1 cellular context compared by ENCODE assay signal in the genomic region with DNA sequence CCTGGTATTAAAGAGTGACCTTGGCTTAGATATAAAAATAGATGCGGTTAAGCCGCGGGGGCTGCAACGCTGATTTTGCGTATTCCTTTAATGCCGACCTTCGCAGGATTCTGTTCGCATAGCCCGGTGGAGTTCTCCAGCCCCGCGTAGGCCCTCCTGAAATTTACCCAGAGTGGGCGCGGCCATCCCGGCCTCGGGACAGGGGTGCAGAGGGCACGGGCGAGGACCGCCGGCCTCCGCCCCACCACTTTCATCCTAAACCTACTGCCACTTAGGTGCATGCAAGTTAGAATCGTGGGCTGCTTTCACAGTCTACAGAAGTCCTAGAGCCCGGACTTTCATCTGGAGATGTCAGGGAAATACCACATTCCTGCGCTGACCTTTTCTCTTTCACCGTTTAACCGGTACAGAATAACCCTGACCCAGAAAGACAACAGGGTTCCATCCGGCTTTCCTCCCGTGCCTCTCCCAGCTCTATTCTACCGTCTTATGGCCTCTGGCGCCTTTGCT.
TF ChIP-seq lines count a peak whose summit lies in the region.

No MANE protein-coding gene starts in this region.

TF ChIP-seq in HepG2, 621 proteins besides CTCF, POLR2A, EP300 and RAD21 (continued from another document and continues in another):
- TF ChIP-seq, protein P1, sequence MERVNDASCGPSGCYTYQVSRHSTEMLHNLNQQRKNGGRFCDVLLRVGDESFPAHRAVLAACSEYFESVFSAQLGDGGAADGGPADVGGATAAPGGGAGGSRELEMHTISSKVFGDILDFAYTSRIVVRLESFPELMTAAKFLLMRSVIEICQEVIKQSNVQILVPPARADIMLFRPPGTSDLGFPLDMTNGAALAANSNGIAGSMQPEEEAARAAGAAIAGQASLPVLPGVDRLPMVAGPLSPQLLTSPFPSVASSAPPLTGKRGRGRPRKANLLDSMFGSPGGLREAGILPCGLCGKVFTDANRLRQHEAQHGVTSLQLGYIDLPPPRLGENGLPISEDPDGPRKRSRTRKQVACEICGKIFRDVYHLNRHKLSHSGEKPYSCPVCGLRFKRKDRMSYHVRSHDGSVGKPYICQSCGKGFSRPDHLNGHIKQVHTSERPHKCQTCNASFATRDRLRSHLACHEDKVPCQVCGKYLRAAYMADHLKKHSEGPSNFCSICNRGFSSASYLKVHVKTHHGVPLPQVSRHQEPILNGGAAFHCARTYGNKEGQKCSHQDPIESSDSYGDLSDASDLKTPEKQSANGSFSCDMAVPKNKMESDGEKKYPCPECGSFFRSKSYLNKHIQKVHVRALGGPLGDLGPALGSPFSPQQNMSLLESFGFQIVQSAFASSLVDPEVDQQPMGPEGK (CRISPR knock-in tag; IDR thresholded peaks at IDR 0.05), result no peak; the same call in 1 of the 2 replicates
- TF ChIP-seq, protein P2, sequence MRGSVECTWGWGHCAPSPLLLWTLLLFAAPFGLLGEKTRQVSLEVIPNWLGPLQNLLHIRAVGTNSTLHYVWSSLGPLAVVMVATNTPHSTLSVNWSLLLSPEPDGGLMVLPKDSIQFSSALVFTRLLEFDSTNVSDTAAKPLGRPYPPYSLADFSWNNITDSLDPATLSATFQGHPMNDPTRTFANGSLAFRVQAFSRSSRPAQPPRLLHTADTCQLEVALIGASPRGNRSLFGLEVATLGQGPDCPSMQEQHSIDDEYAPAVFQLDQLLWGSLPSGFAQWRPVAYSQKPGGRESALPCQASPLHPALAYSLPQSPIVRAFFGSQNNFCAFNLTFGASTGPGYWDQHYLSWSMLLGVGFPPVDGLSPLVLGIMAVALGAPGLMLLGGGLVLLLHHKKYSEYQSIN (CRISPR knock-in tag; IDR thresholded peaks at IDR 0.05; ENCODE audit: borderline replicate concordance), result no peak
- TF ChIP-seq NCOA2 (CRISPR knock-in tag; IDR thresholded peaks at IDR 0.05) (peak; percentile 84), SMC3 (IDR thresholded peaks at IDR 0.05; ENCODE audit: low read length) (no peak), MAF1 (CRISPR knock-in tag; IDR thresholded peaks at IDR 0.05; ENCODE audit: borderline replicate concordance) (no peak), ZSCAN21 (CRISPR knock-in tag; IDR thresholded peaks at IDR 0.05; ENCODE audit: borderline replicate concordance) (no peak), ATF7-NPFF (CRISPR knock-in tag; IDR thresholded peaks at IDR 0.05; ENCODE audit: low read depth) (no peak), ZNF570 (CRISPR knock-in tag; IDR thresholded peaks at IDR 0.05; ENCODE audit: borderline replicate concordance) (no peak), SIN3A (IDR thresholded peaks at IDR 0.05; ENCODE audit: borderline replicate concordance, low read depth, low read length) (0 out of 2 replicates have a peak, but pooled peaks have one; percentile 42)
- TF ChIP-seq, protein P3, sequence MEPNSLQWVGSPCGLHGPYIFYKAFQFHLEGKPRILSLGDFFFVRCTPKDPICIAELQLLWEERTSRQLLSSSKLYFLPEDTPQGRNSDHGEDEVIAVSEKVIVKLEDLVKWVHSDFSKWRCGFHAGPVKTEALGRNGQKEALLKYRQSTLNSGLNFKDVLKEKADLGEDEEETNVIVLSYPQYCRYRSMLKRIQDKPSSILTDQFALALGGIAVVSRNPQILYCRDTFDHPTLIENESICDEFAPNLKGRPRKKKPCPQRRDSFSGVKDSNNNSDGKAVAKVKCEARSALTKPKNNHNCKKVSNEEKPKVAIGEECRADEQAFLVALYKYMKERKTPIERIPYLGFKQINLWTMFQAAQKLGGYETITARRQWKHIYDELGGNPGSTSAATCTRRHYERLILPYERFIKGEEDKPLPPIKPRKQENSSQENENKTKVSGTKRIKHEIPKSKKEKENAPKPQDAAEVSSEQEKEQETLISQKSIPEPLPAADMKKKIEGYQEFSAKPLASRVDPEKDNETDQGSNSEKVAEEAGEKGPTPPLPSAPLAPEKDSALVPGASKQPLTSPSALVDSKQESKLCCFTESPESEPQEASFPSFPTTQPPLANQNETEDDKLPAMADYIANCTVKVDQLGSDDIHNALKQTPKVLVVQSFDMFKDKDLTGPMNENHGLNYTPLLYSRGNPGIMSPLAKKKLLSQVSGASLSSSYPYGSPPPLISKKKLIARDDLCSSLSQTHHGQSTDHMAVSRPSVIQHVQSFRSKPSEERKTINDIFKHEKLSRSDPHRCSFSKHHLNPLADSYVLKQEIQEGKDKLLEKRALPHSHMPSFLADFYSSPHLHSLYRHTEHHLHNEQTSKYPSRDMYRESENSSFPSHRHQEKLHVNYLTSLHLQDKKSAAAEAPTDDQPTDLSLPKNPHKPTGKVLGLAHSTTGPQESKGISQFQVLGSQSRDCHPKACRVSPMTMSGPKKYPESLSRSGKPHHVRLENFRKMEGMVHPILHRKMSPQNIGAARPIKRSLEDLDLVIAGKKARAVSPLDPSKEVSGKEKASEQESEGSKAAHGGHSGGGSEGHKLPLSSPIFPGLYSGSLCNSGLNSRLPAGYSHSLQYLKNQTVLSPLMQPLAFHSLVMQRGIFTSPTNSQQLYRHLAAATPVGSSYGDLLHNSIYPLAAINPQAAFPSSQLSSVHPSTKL (CRISPR knock-in tag; IDR thresholded peaks at IDR 0.05), result peak; percentile 90
- TF ChIP-seq, protein P4, sequence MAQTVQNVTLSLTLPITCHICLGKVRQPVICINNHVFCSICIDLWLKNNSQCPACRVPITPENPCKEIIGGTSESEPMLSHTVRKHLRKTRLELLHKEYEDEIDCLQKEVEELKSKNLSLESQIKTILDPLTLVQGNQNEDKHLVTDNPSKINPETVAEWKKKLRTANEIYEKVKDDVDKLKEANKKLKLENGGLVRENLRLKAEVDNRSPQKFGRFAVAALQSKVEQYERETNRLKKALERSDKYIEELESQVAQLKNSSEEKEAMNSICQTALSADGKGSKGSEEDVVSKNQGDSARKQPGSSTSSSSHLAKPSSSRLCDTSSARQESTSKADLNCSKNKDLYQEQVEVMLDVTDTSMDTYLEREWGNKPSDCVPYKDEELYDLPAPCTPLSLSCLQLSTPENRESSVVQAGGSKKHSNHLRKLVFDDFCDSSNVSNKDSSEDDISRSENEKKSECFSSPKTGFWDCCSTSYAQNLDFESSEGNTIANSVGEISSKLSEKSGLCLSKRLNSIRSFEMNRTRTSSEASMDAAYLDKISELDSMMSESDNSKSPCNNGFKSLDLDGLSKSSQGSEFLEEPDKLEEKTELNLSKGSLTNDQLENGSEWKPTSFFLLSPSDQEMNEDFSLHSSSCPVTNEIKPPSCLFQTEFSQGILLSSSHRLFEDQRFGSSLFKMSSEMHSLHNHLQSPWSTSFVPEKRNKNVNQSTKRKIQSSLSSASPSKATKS (CRISPR knock-in tag; IDR thresholded peaks at IDR 0.05), result no peak
- TF ChIP-seq, protein P5, sequence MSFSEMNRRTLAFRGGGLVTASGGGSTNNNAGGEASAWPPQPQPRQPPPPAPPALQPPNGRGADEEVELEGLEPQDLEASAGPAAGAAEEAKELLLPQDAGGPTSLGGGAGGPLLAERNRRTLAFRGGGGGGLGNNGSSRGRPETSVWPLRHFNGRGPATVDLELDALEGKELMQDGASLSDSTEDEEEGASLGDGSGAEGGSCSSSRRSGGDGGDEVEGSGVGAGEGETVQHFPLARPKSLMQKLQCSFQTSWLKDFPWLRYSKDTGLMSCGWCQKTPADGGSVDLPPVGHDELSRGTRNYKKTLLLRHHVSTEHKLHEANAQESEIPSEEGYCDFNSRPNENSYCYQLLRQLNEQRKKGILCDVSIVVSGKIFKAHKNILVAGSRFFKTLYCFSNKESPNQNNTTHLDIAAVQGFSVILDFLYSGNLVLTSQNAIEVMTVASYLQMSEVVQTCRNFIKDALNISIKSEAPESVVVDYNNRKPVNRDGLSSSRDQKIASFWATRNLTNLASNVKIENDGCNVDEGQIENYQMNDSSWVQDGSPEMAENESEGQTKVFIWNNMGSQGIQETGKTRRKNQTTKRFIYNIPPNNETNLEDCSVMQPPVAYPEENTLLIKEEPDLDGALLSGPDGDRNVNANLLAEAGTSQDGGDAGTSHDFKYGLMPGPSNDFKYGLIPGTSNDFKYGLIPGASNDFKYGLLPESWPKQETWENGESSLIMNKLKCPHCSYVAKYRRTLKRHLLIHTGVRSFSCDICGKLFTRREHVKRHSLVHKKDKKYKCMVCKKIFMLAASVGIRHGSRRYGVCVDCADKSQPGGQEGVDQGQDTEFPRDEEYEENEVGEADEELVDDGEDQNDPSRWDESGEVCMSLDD (CRISPR knock-in tag; IDR thresholded peaks at IDR 0.05; ENCODE audit: borderline replicate concordance), result no peak
- TF ChIP-seq, protein P6, sequence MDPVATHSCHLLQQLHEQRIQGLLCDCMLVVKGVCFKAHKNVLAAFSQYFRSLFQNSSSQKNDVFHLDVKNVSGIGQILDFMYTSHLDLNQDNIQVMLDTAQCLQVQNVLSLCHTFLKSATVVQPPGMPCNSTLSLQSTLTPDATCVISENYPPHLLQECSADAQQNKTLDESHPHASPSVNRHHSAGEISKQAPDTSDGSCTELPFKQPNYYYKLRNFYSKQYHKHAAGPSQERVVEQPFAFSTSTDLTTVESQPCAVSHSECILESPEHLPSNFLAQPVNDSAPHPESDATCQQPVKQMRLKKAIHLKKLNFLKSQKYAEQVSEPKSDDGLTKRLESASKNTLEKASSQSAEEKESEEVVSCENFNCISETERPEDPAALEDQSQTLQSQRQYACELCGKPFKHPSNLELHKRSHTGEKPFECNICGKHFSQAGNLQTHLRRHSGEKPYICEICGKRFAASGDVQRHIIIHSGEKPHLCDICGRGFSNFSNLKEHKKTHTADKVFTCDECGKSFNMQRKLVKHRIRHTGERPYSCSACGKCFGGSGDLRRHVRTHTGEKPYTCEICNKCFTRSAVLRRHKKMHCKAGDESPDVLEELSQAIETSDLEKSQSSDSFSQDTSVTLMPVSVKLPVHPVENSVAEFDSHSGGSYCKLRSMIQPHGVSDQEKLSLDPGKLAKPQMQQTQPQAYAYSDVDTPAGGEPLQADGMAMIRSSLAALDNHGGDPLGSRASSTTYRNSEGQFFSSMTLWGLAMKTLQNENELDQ (CRISPR knock-in tag; IDR thresholded peaks at IDR 0.05; ENCODE audit: borderline replicate concordance), result no peak
- TF ChIP-seq, protein P7, sequence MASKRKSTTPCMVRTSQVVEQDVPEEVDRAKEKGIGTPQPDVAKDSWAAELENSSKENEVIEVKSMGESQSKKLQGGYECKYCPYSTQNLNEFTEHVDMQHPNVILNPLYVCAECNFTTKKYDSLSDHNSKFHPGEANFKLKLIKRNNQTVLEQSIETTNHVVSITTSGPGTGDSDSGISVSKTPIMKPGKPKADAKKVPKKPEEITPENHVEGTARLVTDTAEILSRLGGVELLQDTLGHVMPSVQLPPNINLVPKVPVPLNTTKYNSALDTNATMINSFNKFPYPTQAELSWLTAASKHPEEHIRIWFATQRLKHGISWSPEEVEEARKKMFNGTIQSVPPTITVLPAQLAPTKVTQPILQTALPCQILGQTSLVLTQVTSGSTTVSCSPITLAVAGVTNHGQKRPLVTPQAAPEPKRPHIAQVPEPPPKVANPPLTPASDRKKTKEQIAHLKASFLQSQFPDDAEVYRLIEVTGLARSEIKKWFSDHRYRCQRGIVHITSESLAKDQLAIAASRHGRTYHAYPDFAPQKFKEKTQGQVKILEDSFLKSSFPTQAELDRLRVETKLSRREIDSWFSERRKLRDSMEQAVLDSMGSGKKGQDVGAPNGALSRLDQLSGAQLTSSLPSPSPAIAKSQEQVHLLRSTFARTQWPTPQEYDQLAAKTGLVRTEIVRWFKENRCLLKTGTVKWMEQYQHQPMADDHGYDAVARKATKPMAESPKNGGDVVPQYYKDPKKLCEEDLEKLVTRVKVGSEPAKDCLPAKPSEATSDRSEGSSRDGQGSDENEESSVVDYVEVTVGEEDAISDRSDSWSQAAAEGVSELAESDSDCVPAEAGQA (IDR thresholded peaks at IDR 0.05; ENCODE audit: low read depth), result no peak
- TF ChIP-seq, protein P7 (CRISPR knock-in tag; IDR thresholded peaks at IDR 0.05; ENCODE audit: borderline replicate concordance), result no peak
- TF ChIP-seq, protein P8, sequence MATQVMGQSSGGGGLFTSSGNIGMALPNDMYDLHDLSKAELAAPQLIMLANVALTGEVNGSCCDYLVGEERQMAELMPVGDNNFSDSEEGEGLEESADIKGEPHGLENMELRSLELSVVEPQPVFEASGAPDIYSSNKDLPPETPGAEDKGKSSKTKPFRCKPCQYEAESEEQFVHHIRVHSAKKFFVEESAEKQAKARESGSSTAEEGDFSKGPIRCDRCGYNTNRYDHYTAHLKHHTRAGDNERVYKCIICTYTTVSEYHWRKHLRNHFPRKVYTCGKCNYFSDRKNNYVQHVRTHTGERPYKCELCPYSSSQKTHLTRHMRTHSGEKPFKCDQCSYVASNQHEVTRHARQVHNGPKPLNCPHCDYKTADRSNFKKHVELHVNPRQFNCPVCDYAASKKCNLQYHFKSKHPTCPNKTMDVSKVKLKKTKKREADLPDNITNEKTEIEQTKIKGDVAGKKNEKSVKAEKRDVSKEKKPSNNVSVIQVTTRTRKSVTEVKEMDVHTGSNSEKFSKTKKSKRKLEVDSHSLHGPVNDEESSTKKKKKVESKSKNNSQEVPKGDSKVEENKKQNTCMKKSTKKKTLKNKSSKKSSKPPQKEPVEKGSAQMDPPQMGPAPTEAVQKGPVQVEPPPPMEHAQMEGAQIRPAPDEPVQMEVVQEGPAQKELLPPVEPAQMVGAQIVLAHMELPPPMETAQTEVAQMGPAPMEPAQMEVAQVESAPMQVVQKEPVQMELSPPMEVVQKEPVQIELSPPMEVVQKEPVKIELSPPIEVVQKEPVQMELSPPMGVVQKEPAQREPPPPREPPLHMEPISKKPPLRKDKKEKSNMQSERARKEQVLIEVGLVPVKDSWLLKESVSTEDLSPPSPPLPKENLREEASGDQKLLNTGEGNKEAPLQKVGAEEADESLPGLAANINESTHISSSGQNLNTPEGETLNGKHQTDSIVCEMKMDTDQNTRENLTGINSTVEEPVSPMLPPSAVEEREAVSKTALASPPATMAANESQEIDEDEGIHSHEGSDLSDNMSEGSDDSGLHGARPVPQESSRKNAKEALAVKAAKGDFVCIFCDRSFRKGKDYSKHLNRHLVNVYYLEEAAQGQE (IDR thresholded peaks at IDR 0.05; ENCODE audit: borderline replicate concordance in 1 of 2, low read depth in 1 of 2, low read length in 2 of 2), result no peak; a peak in 1 of 4 replicates
- TF ChIP-seq, protein P9, sequence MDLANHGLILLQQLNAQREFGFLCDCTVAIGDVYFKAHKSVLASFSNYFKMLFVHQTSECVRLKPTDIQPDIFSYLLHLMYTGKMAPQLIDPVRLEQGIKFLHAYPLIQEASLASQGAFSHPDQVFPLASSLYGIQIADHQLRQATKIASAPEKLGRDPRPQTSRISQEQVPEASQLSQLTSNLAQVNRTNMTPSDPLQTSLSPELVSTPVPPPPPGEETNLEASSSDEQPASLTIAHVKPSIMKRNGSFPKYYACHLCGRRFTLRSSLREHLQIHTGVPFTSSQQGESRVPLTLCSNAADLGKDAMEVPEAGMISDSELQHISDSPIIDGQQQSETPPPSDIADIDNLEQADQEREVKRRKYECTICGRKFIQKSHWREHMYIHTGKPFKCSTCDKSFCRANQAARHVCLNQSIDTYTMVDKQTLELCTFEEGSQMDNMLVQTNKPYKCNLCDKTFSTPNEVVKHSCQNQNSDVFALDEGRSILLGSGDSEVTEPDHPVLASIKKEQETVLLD (CRISPR knock-in tag; IDR thresholded peaks at IDR 0.05; ENCODE audit: low read depth), result 0 out of 2 replicates have a peak, but pooled peaks have one; percentile 1
